Comparison of ENCODE assay signal across 8 cellular contexts in the genomic region with DNA sequence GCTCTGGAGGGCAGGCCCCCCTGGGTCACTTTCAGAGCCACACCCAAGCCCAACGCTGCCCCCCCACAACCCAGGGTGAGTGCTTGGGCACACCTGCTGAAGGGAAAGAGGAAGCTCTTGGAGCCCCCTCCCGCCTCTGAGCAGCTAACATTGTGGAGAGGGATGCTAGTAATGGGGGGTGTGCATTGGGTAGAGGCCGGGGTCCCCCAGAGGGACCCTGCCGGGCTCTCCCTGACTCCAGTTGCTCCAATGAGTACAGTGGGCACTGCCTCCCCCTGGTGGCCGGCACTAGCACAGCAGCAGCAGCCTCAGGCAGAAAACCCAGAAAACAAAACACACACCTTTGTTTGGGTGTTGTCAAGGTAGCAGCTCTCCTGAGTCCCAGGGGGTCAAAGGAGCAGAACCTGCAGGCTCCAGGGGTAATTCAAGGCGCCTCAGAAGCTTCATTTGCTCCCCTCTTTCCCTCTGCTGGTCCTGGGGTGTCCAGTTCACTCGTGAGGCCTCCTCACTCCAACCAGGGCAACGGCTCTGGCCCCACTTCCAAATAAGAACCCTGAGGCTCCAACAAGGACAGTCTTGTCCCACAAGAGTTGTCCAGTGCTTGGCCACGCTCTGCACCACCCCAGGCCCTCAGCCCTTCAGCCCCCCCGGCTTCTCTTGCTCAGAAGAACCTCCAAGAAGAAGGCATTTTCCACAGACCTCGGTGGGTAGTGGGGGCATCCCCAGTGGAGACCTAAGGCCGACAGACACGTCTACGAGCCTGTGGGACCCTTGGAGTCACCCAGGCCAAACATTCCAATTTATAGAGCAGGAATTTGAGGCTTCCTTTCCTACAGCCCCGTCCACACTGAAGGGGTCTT. TPM values are rescaled to one million over a fixed set of nuclear protein-coding genes. Genes with fewer than 3 reads are reported as not detected.
DNase-seq lines count a peak whose midpoint lies in the region; ATAC-seq and TF ChIP-seq lines count a peak whose summit lies in the region.

No MANE protein-coding gene starts in this region.

- H3K4me3 Mint-ChIP-seq in activated T-helper 17 cell treated with anti-CD3 and anti-CD28 coated beads, Interleukin-2, amount 50 U/mL, for 72 hours = peak overlapping the region; percentile 90
- peak overlapping the region; percentile 90 to 95 (median 93) for H3K4me3 Mint-ChIP-seq in nephron

- H3K9me1 ChIP-seq in IMR-90 (ENCODE audit: insufficient read depth, low read length) = no peaks in the 10 kb centered on the region

- H2BK5ac ChIP-seq in IMR-90 (ENCODE audit: low read depth, low read length, poor library complexity, severe bottlenecking) = no peak overlapping the region

- DNase-seq in DMS79 treated with DMSO at 0.1 percent for 48 hours (lab: John Stamatoyannopoulos, UW) = peak; percentile 84
- DNase-seq in IMR-90 = peak; percentile 32
- DNase-seq in Panc1 (ENCODE audit: low read depth, low spot score) = peak; percentile 52
- DNase-seq in fibroblast of mammary gland (ENCODE audit: low read depth) = peak; percentile 34
- DNase-seq in stimulated activated naive CD4-positive, alpha-beta T cell treated with Interleukin-2 at 50 U/mL for 16 hours (lab: John Stamatoyannopoulos, UW) = peak; percentile 74

- H2BK20ac ChIP-seq in IMR-90 (ENCODE audit: low read depth, low read length) = no peak overlapping the region

- H3K4me3 ChIP-seq in IMR-90 (ENCODE audit: insufficient read depth, low read depth, low read length) (peak overlapping the region; percentile 74), Panc1 (ENCODE audit: low read depth in 2 of 2, low read length in 2 of 2) (peak overlapping the region; percentile 66 to 78), fibroblast of mammary gland (ENCODE audit: control insufficient read depth, low read depth, low read length) (peak overlapping the region; percentile 63)

- POLR2A ChIA-PET in IMR-90 (lab: Charles Lee; ENCODE audit: unreplicated experiment) (no interaction called here), Panc1 (lab: Charles Lee) (interaction anchor here (0.9 kb wide), 1 partner anchor 29 kb away, joined by 3 read pairs; no protein-coding TSS in a partner anchor)

- H2AK9ac ChIP-seq in IMR-90 (replicated peaks; ENCODE audit: low read depth, low read length, poor library complexity) = peak overlapping the region; percentile 95

- H4K20me1 ChIP-seq in IMR-90 (ENCODE audit: insufficient read depth, low read length) = peaks cover 51% of the 10 kb centered on the region

- H3K27ac Mint-ChIP-seq in activated T-helper 17 cell treated with anti-CD3 and anti-CD28 coated beads, Interleukin-2, amount 50 U/mL, for 72 hours = peak overlapping the region; percentile 97
- peak overlapping the region; percentile 82 to 90 (median 88) for H3K27ac Mint-ChIP-seq in nephron

- H3K27ac ChIP-seq in IMR-90 (ENCODE audit: insufficient read depth, low read length) = no peak overlapping the region
- peak overlapping the region; percentile 51; the same call in 1 of the 2 replicates for H3K27ac ChIP-seq in Panc1 (ENCODE audit: low read length)

- H3K36me3 Mint-ChIP-seq in activated T-helper 17 cell treated with anti-CD3 and anti-CD28 coated beads, Interleukin-2, amount 50 U/mL, for 72 hours (ENCODE audit: low read depth) = peaks cover 50% of the 10 kb centered on the region
- no peaks in the 10 kb centered on the region for H3K36me3 Mint-ChIP-seq in nephron (ENCODE audit: low read depth)

- peak; percentile 79 for TF ChIP-seq RAD21 in IMR-90 (IDR thresholded peaks at IDR 0.05; ENCODE audit: low read length)

- no peak overlapping the region for H3K56ac ChIP-seq in IMR-90 (ENCODE audit: extremely low read depth, insufficient read depth, low read length)

- BruUV-seq in IMR-90 (replicated peaks; lab: Mats Ljungman, UMichigan) (no TSS peak), Panc1 (replicated peaks; lab: Mats Ljungman, UMichigan) (TSS peak; percentile 41)

- peak overlapping the region; percentile 58; the same call in 1 of the 2 replicates for H2AK5ac ChIP-seq in IMR-90 (ENCODE audit: low read depth, low read length)

- no peak overlapping the region for H2BK120ac ChIP-seq in IMR-90 (ENCODE audit: low read depth, low read length)

- WGBS in IMR-90 (ENCODE audit: extremely low coverage in 2 of 2, insufficient read length in 1 of 2), 2 experiments = no CpG with 5 or more reads among the region's 15 CpGs

- peaks cover 17% of the 10 kb centered on the region for H3K4me1 ChIP-seq in IMR-90 (ENCODE audit: control insufficient read depth, insufficient read depth, low read length)
- peaks cover 18% of the 10 kb centered on the region for H3K4me1 ChIP-seq in Panc1 (ENCODE audit: control insufficient read depth, insufficient read depth, low read length)

- H3K36me3 ChIP-seq in IMR-90 (ENCODE audit: control insufficient read depth, insufficient read depth, low read length) (no peaks in the 10 kb centered on the region), Panc1 (ENCODE audit: control insufficient read depth, insufficient read depth, low read length) (no peaks in the 10 kb centered on the region; the same call in 1 of the 2 replicates)

- H4K91ac ChIP-seq in IMR-90 (ENCODE audit: insufficient read depth, low read depth, low read length) = no peak overlapping the region

- H3K4ac ChIP-seq in IMR-90 (ENCODE audit: low read depth, low read length) = peak overlapping the region; percentile 36; the same call in 1 of the 2 replicates

- H3K79me1 ChIP-seq in IMR-90 (ENCODE audit: low read depth in 1 of 2, low read length in 2 of 2) = peaks cover 10 to 53% of the 10 kb centered on the region in 2 experiments

- peak overlapping the region; percentile 50; the same call in 1 of the 2 replicates for H4K5ac ChIP-seq in IMR-90 (ENCODE audit: low read depth, low read length)

- peak overlapping the region; percentile 75 to 94; a peak in 2 of 4 replicates for H4K8ac ChIP-seq in IMR-90 (ENCODE audit: low read depth in 2 of 2, low read length in 2 of 2)

- H3K9me3 Mint-ChIP-seq in activated T-helper 17 cell treated with anti-CD3 and anti-CD28 coated beads, Interleukin-2, amount 50 U/mL, for 72 hours = no peaks in the 10 kb centered on the region
- no peaks in the 10 kb centered on the region for H3K9me3 Mint-ChIP-seq in nephron

- H3K18ac ChIP-seq in IMR-90 (ENCODE audit: low read depth, low read length) = no peak overlapping the region

- peaks cover 20% of the 10 kb centered on the region for H3K4me1 Mint-ChIP-seq in activated T-helper 17 cell treated with anti-CD3 and anti-CD28 coated beads, Interleukin-2, amount 50 U/mL, for 72 hours
- H3K4me1 Mint-ChIP-seq in nephron = peaks cover 35% of the 10 kb centered on the region

- H3K14ac ChIP-seq in IMR-90 (replicated peaks; ENCODE audit: low read depth, low read length) = 0 out of 2 replicates have a peak overlapping the region, but pooled peaks have one; percentile 13

- TF ChIP-seq POLR2A in IMR-90 (IDR thresholded peaks at IDR 0.05; ENCODE audit: low read depth, low read length) = no peak

- peak overlapping the region; percentile 71 for H2AFZ ChIP-seq in IMR-90 (replicated peaks; ENCODE audit: low read length, poor library complexity)

- H3K4me2 ChIP-seq in IMR-90 (ENCODE audit: low read depth, low read length) = peak overlapping the region; percentile 96

- TF ChIP-seq CTCF in IMR-90 (conservative IDR thresholded peaks at IDR 0.05; ENCODE audit: low read depth, low read length) (peak; percentile 87), Panc1 (IDR thresholded peaks at IDR 0.05) (peak; percentile 94), fibroblast of mammary gland (conservative IDR thresholded peaks at IDR 0.05; ENCODE audit: control insufficient read depth, insufficient read depth, low read depth, low read length) (peak; percentile 91), nephron (IDR thresholded peaks at IDR 0.05; ENCODE audit: unreplicated experiment in 3 of 3) (peak; percentile 95 to 97 (median 97))

- H3K9me3 ChIP-seq in IMR-90 (ENCODE audit: control insufficient read depth, insufficient read depth, low read length) = no peaks in the 10 kb centered on the region
- no peaks in the 10 kb centered on the region for H3K9me3 ChIP-seq in Panc1 (ENCODE audit: control insufficient read depth, insufficient read depth, low read depth, low read length)

- CTCF ChIA-PET in IMR-90 (lab: Yijun Ruan, JAX) (interaction anchor here (0.8 to 1.7 kb wide), 7 partner anchors 13 to 126 kb away, joined by 3 to 4 read pairs (median 3); no protein-coding TSS in a partner anchor), Panc1 (lab: Charles Lee) (interaction anchor here (0.6 to 0.7 kb wide), 4 partner anchors 107 to 312 kb away, joined by 3 to 7 read pairs (median 3); a partner anchor contains a TSS)

- intact Hi-C loops in IMR-90 (cut with micrococcal nuclease) = loop anchor here (1.0 kb wide), 2 partner anchors 106 to 170 kb away; no protein-coding TSS in a partner anchor
- intact Hi-C loops in Panc1 (cut with micrococcal nuclease; ENCODE audit: unreplicated experiment) = loop anchor here (2.0 to 10.0 kb wide), 2 partner anchors 45 to 103 kb away; no protein-coding TSS in a partner anchor

- in situ Hi-C loops in IMR-90 (cut with MboI; ENCODE audit: low sequenced_read_pairs) (loop anchor here (5.0 kb wide), 1 partner anchor 40 kb away; no protein-coding TSS in a partner anchor), Panc1 (cut with HindIII; ENCODE audit: low pct_unique_long_range_greater_than_20kb, low sequenced_read_pairs) (no loop called here)

- dilution Hi-C loops in IMR-90 (cut with HindIII; ENCODE audit: low sequenced_read_pairs, unreplicated experiment) = no loop called here

- peak overlapping the region; percentile 73; the same call in 1 of the 2 replicates for H3K23ac ChIP-seq in IMR-90 (ENCODE audit: low read depth, low read length)

- no peaks in the 10 kb centered on the region for H3K27me3 Mint-ChIP-seq in activated T-helper 17 cell treated with anti-CD3 and anti-CD28 coated beads, Interleukin-2, amount 50 U/mL, for 72 hours
- peaks cover 10% of the 10 kb centered on the region for H3K27me3 Mint-ChIP-seq in nephron (ENCODE audit: low read depth)

- ATAC-seq in IMR-90 (ENCODE audit: low read depth) (peak; percentile 24; the same call in 1 of the 2 replicates), Panc1 (peak; percentile 23; the same call in 1 of the 2 replicates), HG03457 (IDR thresholded peaks at IDR 0.05; ENCODE audit: unreplicated experiment) (no peak)
- peak; percentile 13 for ATAC-seq in activated T-helper 17 cell treated with anti-CD3 and anti-CD28 coated beads, Interleukin-2, amount 50 U/mL, for 72 hours (replicated peaks)

- no peak overlapping the region for H2BK15ac ChIP-seq in IMR-90 (ENCODE audit: low read depth, low read length)

- H3K27me3 ChIP-seq in IMR-90 (ENCODE audit: control insufficient read depth, insufficient read depth, low read length) (no peaks in the 10 kb centered on the region), Panc1 (ENCODE audit: control insufficient read depth, insufficient read depth, low read length) (no peaks in the 10 kb centered on the region)

- peak overlapping the region; percentile 86 for H3K9ac ChIP-seq in IMR-90 (ENCODE audit: low read depth, low read length)

RNA-seq across cellular contexts. Expression of a gene that starts 16.1 kb away (rescaled TPM):
- total RNA-seq in IMR-90 (2012; rRNA removed) (0.83 and 1.8 TPM in 2 replicates), Panc1 (2021; ENCODE audit: unreplicated experiment) (1.8 TPM)
- polyA plus RNA-seq in IMR-90 (2012; rRNA removed) = 2.4 and 3.2 TPM in 2 replicates
- 4.8 and 4.9 TPM in 2 replicates for polyA plus RNA-seq in IMR-90 (2012; cell fraction: cytosol; rRNA removed)
- 7.1 and 11.3 TPM in 2 replicates for polyA plus RNA-seq in IMR-90 (2012; cell fraction: nucleus; rRNA removed; ENCODE audit: low replicate concordance)
- 2.6 TPM for polyA plus RNA-seq in Panc1 (2012; ENCODE audit: insufficient read length)
- total RNA-seq in activated T-helper 17 cell treated with anti-CD3 and anti-CD28 coated beads, Interleukin-2, amount 50 U/mL, for 72 hours = 1 to 10 TPM; 2.8 to 7.2 TPM

RNA-seq across cellular contexts. Expression of a gene that starts 26.6 kb away (rescaled TPM):
- total RNA-seq in IMR-90 (2012; rRNA removed) (12.2 and 13.1 TPM in 2 replicates), Panc1 (2021; ENCODE audit: unreplicated experiment) (25.8 TPM)
- 36.9 and 37.2 TPM in 2 replicates for polyA plus RNA-seq in IMR-90 (2012; rRNA removed)
- polyA plus RNA-seq in IMR-90 (2012; cell fraction: cytosol; rRNA removed) = 33.9 and 37.7 TPM in 2 replicates
- polyA plus RNA-seq in IMR-90 (2012; cell fraction: nucleus; rRNA removed; ENCODE audit: low replicate concordance) = 160 and 211 TPM in 2 replicates
- 47.7 TPM for polyA plus RNA-seq in Panc1 (2012; ENCODE audit: insufficient read length)
- total RNA-seq in activated T-helper 17 cell treated with anti-CD3 and anti-CD28 coated beads, Interleukin-2, amount 50 U/mL, for 72 hours = 100 to 1,000 TPM; 101 to 156 TPM

Comparison
In these comparisons a context has a peak if more than half of its experiments do, and no peak if none do; other contexts are left out.
1. DNase-seq: peak in every context shown above with its lines; median percentile 84 in DMS79 treated with DMSO at 0.1 percent for 48 hours; 74 in stimulated activated naive CD4-positive, alpha-beta T cell treated with Interleukin-2 at 50 U/mL for 16 hours; 52 in Panc1; 34 in fibroblast of mammary gland; 32 in IMR-90.